ENCODE assay signal across 9 cellular contexts in the genomic region with DNA sequence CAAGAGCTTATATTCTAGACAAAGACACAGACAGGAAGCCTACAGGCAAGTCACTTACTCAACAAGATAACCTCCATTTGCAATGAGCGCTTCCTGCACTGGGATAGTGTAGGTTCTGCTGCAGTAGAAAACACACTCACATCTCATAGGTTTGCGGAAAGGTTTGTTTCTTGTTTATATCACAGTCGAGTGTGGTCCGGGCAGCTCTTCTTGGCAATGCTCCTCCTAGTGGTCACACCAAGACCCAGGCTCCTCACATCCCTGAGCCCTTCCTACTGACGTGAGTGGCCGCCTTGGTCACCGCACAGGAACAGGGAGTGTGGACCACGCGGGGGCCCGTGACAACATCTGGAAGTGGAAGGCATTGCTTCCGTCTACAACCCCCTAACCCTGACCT. TPM values are rescaled to one million over a fixed set of nuclear protein-coding genes. Genes with fewer than 3 reads are reported as not detected.
DNase-seq lines count a peak whose midpoint lies in the region; ATAC-seq and TF ChIP-seq lines count a peak whose summit lies in the region.
"Had no signal": no experiment of that assay in that cellular context is flagged by ENCODE, and none has a peak within 500 bp of the region (broad histone marks: within the 10 kb centered on the region; RNA-seq: fewer than 3 reads in every experiment).

No MANE protein-coding gene starts in this region.

- H3K9me3 Mint-ChIP-seq in activated CD4-positive, alpha-beta T cell treated with anti-CD3 and anti-CD28 coated beads for 36 hours (ENCODE audit: low read depth), result peaks cover 6% of the 10 kb centered on the region
- H3K9me3 Mint-ChIP-seq in stimulated activated effector memory CD8-positive, alpha-beta T cell treated with anti-CD3 and anti-CD28 coated beads, Interleukin-12 subunit alpha, Interleukin-12 subunit beta, amount 100 ng/mL, for 72 hours, result no peaks in the 10 kb centered on the region
- no peaks in the 10 kb centered on the region for H3K9me3 Mint-ChIP-seq in effector memory CD8-positive, alpha-beta T cell

- peaks cover 26% of the 10 kb centered on the region for H3K27me3 ChIP-seq in gastroesophageal sphincter
- peaks cover 64% of the 10 kb centered on the region for H3K27me3 ChIP-seq in MG63

- H3K4me1 Mint-ChIP-seq in activated CD4-positive, alpha-beta T cell treated with anti-CD3 and anti-CD28 coated beads for 36 hours, result no peaks in the 10 kb centered on the region
- H3K4me1 Mint-ChIP-seq in stimulated activated effector memory CD8-positive, alpha-beta T cell treated with anti-CD3 and anti-CD28 coated beads, Interleukin-12 subunit alpha, Interleukin-12 subunit beta, amount 100 ng/mL, for 72 hours, result peaks cover 11% of the 10 kb centered on the region
- H3K4me1 Mint-ChIP-seq in effector memory CD8-positive, alpha-beta T cell (ENCODE audit: low read depth in 2 of 2), result peaks cover 0 to 7% of the 10 kb centered on the region in 2 donors

- peaks cover 46% of the 10 kb centered on the region for H3K27me3 Mint-ChIP-seq in activated CD4-positive, alpha-beta T cell treated with anti-CD3 and anti-CD28 coated beads for 36 hours
- H3K27me3 Mint-ChIP-seq in effector memory CD8-positive, alpha-beta T cell, result peaks cover 67 to 95% of the 10 kb centered on the region in 2 donors

- peak overlapping the region in 2 of 4 donors; percentile 59 to 78 for H3K27ac ChIP-seq in gastroesophageal sphincter
- H3K27ac ChIP-seq: C4-2B had no signal

- CTCF ChIA-PET in activated CD4-positive, alpha-beta T cell treated with anti-CD3 and anti-CD28 coated beads for 36 hours (lab: Charles Lee), result interaction anchor here (0.8 to 1.3 kb wide), 3 partner anchors 25 to 403 kb away, joined by 3 to 4 read pairs (median 3); no protein-coding TSS in a partner anchor

- POLR2A ChIA-PET in activated CD4-positive, alpha-beta T cell treated with anti-CD3 and anti-CD28 coated beads for 36 hours (lab: Charles Lee), result no interaction called here

- H3K4me1 ChIP-seq in gastroesophageal sphincter, result peaks cover 0 to 20% (median 0%) of the 10 kb centered on the region in 3 donors

- WGBS in gastroesophageal sphincter (ENCODE audit: low coverage in 1 of 2), 2 donors, result 17 to 25% methylated on average over 2 to 7 of the region's 11 CpGs

- no peak overlapping the region for H3K4me3 Mint-ChIP-seq in activated CD4-positive, alpha-beta T cell treated with anti-CD3 and anti-CD28 coated beads for 36 hours
- H3K4me3 Mint-ChIP-seq in stimulated activated effector memory CD8-positive, alpha-beta T cell treated with anti-CD3 and anti-CD28 coated beads, Interleukin-12 subunit alpha, Interleukin-12 subunit beta, amount 100 ng/mL, for 72 hours, result no peak overlapping the region
- no peak overlapping the region for H3K4me3 Mint-ChIP-seq in effector memory CD8-positive, alpha-beta T cell

- peak; percentile 20 for DNase-seq in activated CD4-positive, alpha-beta T cell treated with anti-CD3 and anti-CD28 coated beads for 36 hours
- DNase-seq in activated CD4-positive, alpha-beta T cell treated with anti-CD3 and anti-CD28 coated beads, Interleukin-2, amount 50 U/mL, for 1 hour, result no peak
- DNase-seq in OCI-M1 (lab: John Stamatoyannopoulos, UW) (peak; percentile 5), MG63 (no peak)
- DNase-seq in stimulated activated effector memory CD8-positive, alpha-beta T cell treated with anti-CD3 and anti-CD28 coated beads, Interleukin-12 subunit alpha, Interleukin-12 subunit beta, amount 100 ng/mL, for 72 hours (ENCODE audit: low spot score in 2 of 2), result peak in 1 of 2 donors; percentile 42
- no peak for DNase-seq in effector memory CD8-positive, alpha-beta T cell
- DNase-seq in activated CD4-positive, alpha-beta T cell treated with anti-CD3 and anti-CD28 coated beads, Interleukin-2, amount 50 U/mL, for 4 hours, result no peak

- no peak for TF ChIP-seq EP300 in gastroesophageal sphincter (IDR thresholded peaks at IDR 0.05)

- H3K27ac Mint-ChIP-seq in activated CD4-positive, alpha-beta T cell treated with anti-CD3 and anti-CD28 coated beads for 36 hours, result no peak overlapping the region
- no peak overlapping the region for H3K27ac Mint-ChIP-seq in stimulated activated effector memory CD8-positive, alpha-beta T cell treated with anti-CD3 and anti-CD28 coated beads, Interleukin-12 subunit alpha, Interleukin-12 subunit beta, amount 100 ng/mL, for 72 hours
- H3K27ac Mint-ChIP-seq in effector memory CD8-positive, alpha-beta T cell, result no peak overlapping the region

- H3K36me3 ChIP-seq in gastroesophageal sphincter (no peaks in the 10 kb centered on the region), MG63 (no peaks in the 10 kb centered on the region)

- no peak for TF ChIP-seq POLR2A in gastroesophageal sphincter (IDR thresholded peaks at IDR 0.05)

- no peaks in the 10 kb centered on the region for H3K36me3 Mint-ChIP-seq in activated CD4-positive, alpha-beta T cell treated with anti-CD3 and anti-CD28 coated beads for 36 hours (ENCODE audit: low read depth)
- no peaks in the 10 kb centered on the region for H3K36me3 Mint-ChIP-seq in stimulated activated effector memory CD8-positive, alpha-beta T cell treated with anti-CD3 and anti-CD28 coated beads, Interleukin-12 subunit alpha, Interleukin-12 subunit beta, amount 100 ng/mL, for 72 hours
- H3K36me3 Mint-ChIP-seq in effector memory CD8-positive, alpha-beta T cell (ENCODE audit: insufficient read depth), result no peaks in the 10 kb centered on the region

- ATAC-seq in activated CD4-positive, alpha-beta T cell treated with anti-CD3 and anti-CD28 coated beads for 36 hours, result no peak
- no peak for ATAC-seq in gastroesophageal sphincter
- ATAC-seq in stimulated activated effector memory CD8-positive, alpha-beta T cell treated with anti-CD3 and anti-CD28 coated beads, Interleukin-12 subunit alpha, Interleukin-12 subunit beta, amount 100 ng/mL, for 72 hours, result peak; percentile 31
- no peak for ATAC-seq in effector memory CD8-positive, alpha-beta T cell (replicated peaks)

- no peak overlapping the region for H3K4me3 ChIP-seq in gastroesophageal sphincter
- H3K4me3 ChIP-seq in MG63, result no peak overlapping the region

- TF ChIP-seq CTCF in gastroesophageal sphincter (IDR thresholded peaks at IDR 0.05), result peak in 3 of 4 experiments; percentile 23 to 51 (median 50)

- intact Hi-C loops in activated CD4-positive, alpha-beta T cell treated with anti-CD3 and anti-CD28 coated beads for 36 hours (cut with DNase I, micrococcal nuclease), result no loop called here

- peaks cover 0 to 17% (median 0%) of the 10 kb centered on the region in 3 donors for H3K9me3 ChIP-seq in gastroesophageal sphincter
- H3K9me3 ChIP-seq in MG63, result peaks cover 3% of the 10 kb centered on the region

RNA-seq across cellular contexts. Expression of a gene that starts 48.0 kb away (rescaled TPM):
- total RNA-seq in activated CD4-positive, alpha-beta T cell treated with anti-CD3 and anti-CD28 coated beads for 36 hours, result under 1 TPM in 1 of 2 experiments, not detected in 1; 0.11 TPM
- total RNA-seq in gastroesophageal sphincter, result 10 to 100 TPM in 3 of 4 donors, under 1 TPM in 1; 0.40 to 30.2 (median 15.2) TPM
- not detected in 2 replicates for total RNA-seq in MG63 (2014; rRNA removed; shearing (Covaris generic); ENCODE audit: low replicate concordance)

Comparison
In these comparisons a context has a peak if more than half of its experiments do, and no peak if none do; other contexts are left out.
1. DNase-seq: peak in activated CD4-positive, alpha-beta T cell treated with anti-CD3 and anti-CD28 coated beads for 36 hours (single experiment) and OCI-M1 (single experiment); none in activated CD4-positive, alpha-beta T cell treated with anti-CD3 and anti-CD28 coated beads, Interleukin-2, amount 50 U/mL, for 1 hour (single experiment), effector memory CD8-positive, alpha-beta T cell (0 of 3), MG63 (single experiment) and activated CD4-positive, alpha-beta T cell treated with anti-CD3 and anti-CD28 coated beads, Interleukin-2, amount 50 U/mL, for 4 hours (0 of 2).